ENCODE assay signal across 20 cellular contexts in genomic region chr2:32417659-32418058, GRCh38.
DNase-seq lines count a peak whose midpoint lies in the region; ATAC-seq and TF ChIP-seq lines count a peak whose summit lies in the region.
"Had no signal": no experiment of that assay in that cellular context is flagged by ENCODE, and none has a peak within 500 bp of the region (broad histone marks: within the 10 kb centered on the region; RNA-seq: fewer than 3 reads in every experiment).

No MANE protein-coding gene starts in this region.

- H3K4me3 ChIP-seq in HEK293 (ENCODE audit: low read depth, low read length) (no peak overlapping the region), trophoblast cell (ENCODE audit: low read depth, low read length) (no peak overlapping the region)
- H3K4me3 ChIP-seq: BLaER1, GM12878 had no signal

- H3K27ac ChIP-seq in HEK293 (ENCODE audit: extremely low read depth, low read depth, low read length) = no peak overlapping the region
- no peak overlapping the region for H3K27ac ChIP-seq in trophoblast cell (ENCODE audit: low read depth, low read length)
- H3K27ac ChIP-seq: BLaER1, C4-2B had no signal

- no peak overlapping the region for H3K4me2 ChIP-seq in trophoblast cell (ENCODE audit: low read length)
- H3K4me2 ChIP-seq: BLaER1 had no signal

- no peaks in the 10 kb centered on the region for H3K79me2 ChIP-seq in trophoblast cell (ENCODE audit: control insufficient read depth, insufficient read depth, low read length, poor library complexity)

- no peak overlapping the region for H3K18ac ChIP-seq in trophoblast cell (ENCODE audit: low read length)

- H3K9me3 ChIP-seq in HEK293 (ENCODE audit: control insufficient read depth, insufficient read depth, low read depth, low read length) = no peaks in the 10 kb centered on the region
- H3K9me3 ChIP-seq in trophoblast cell (ENCODE audit: insufficient read depth, low read depth, low read length) = no peaks in the 10 kb centered on the region
- H3K9me3 ChIP-seq: BLaER1, Caco-2 had no signal

- no peak for TF ChIP-seq RAD21 in Ishikawa (IDR thresholded peaks at IDR 0.05; ENCODE audit: low read depth)

- peaks cover 18 to 38% of the 10 kb centered on the region in 2 experiments for H3K36me3 ChIP-seq in HEK293 (ENCODE audit: control insufficient read depth in 2 of 2, insufficient read depth in 1 of 2, low read length in 2 of 2)
- peaks cover 13 to 16% of the 10 kb centered on the region in 2 experiments for H3K36me3 ChIP-seq in trophoblast cell (ENCODE audit: control insufficient read depth in 1 of 2, insufficient read depth in 2 of 2, low read length in 2 of 2)

- CTCF ChIA-PET in HEK293 (lab: Yijun Ruan, JAX) = no interaction called here

- peak overlapping the region; percentile 21 for H3K4ac ChIP-seq in trophoblast cell (ENCODE audit: low read depth, low read length)

- no peaks in the 10 kb centered on the region for H3K27me3 ChIP-seq in trophoblast cell (ENCODE audit: insufficient read depth, low read length)
- H3K27me3 ChIP-seq: BLaER1 had no signal

- H3K9ac ChIP-seq in trophoblast cell (ENCODE audit: low read length) = no peak overlapping the region
- H3K9ac ChIP-seq: BLaER1 had no signal

- no peak overlapping the region for H3K23ac ChIP-seq in trophoblast cell (ENCODE audit: low read length)

- no peak overlapping the region for H2BK120ac ChIP-seq in trophoblast cell (ENCODE audit: insufficient read depth, low read length, poor library complexity)

- H3K79me1 ChIP-seq in trophoblast cell (ENCODE audit: low read length) = no peaks in the 10 kb centered on the region

- H3K4me1 ChIP-seq in HEK293 (ENCODE audit: control insufficient read depth, insufficient read depth, low read length) (no peaks in the 10 kb centered on the region), trophoblast cell (ENCODE audit: control insufficient read depth in 1 of 2, insufficient read depth in 2 of 2, low read length in 2 of 2) (no peaks in the 10 kb centered on the region)
- H3K4me1 ChIP-seq: Caco-2 had no signal

- no peak overlapping the region for H3K4me3 Mint-ChIP-seq in chondrocyte (ENCODE audit: unreplicated experiment)
- H3K4me3 Mint-ChIP-seq: B cell; CD4-positive, CD25-positive, alpha-beta regulatory T cell; CD8-positive, alpha-beta T cell had no signal

- H3K27me3 Mint-ChIP-seq in chondrocyte (ENCODE audit: low read depth) = no peaks in the 10 kb centered on the region
- H3K27me3 Mint-ChIP-seq: B cell; CD4-positive, CD25-positive, alpha-beta regulatory T cell had no signal

- no peak overlapping the region for H2AFZ ChIP-seq in trophoblast cell (ENCODE audit: insufficient read depth, low read length, poor library complexity)

- peaks cover 35% of the 10 kb centered on the region for H3K4me1 Mint-ChIP-seq in chondrocyte (ENCODE audit: low read depth)

- H3K36me3 Mint-ChIP-seq in chondrocyte (ENCODE audit: low read depth) = peaks cover 11% of the 10 kb centered on the region
- H3K36me3 Mint-ChIP-seq in activated naive CD4-positive, alpha-beta T cell treated with anti-CD3 and anti-CD28 coated beads, Interleukin-2, amount 50 U/mL, for 72 hours = peaks cover 0 to 48% of the 10 kb centered on the region in 2 donors

- no peak overlapping the region for H4K8ac ChIP-seq in trophoblast cell (ENCODE audit: low read depth, low read length)

- no peak overlapping the region for H2AK5ac ChIP-seq in trophoblast cell (ENCODE audit: low read length)

- no peak overlapping the region for H4K12ac ChIP-seq in trophoblast cell (ENCODE audit: low read depth, low read length)

- TF ChIP-seq EP300 in Ishikawa (IDR thresholded peaks at IDR 0.05; ENCODE audit: borderline replicate concordance) = no peak

- no peak overlapping the region for H3K14ac ChIP-seq in trophoblast cell (ENCODE audit: low read length)

- peaks cover 2% of the 10 kb centered on the region for H3K9me3 Mint-ChIP-seq in chondrocyte (ENCODE audit: low read depth)
- no peaks in the 10 kb centered on the region for H3K9me3 Mint-ChIP-seq in activated naive CD4-positive, alpha-beta T cell treated with anti-CD3 and anti-CD28 coated beads, Interleukin-2, amount 50 U/mL, for 72 hours
- H3K9me3 Mint-ChIP-seq: CD8-positive, alpha-beta T cell had no signal

- no peak for ATAC-seq in activated naive CD4-positive, alpha-beta T cell treated with anti-CD3 and anti-CD28 coated beads, Interleukin-2, amount 50 U/mL, for 72 hours
- no peak for ATAC-seq in GM21423 (IDR thresholded peaks at IDR 0.05; ENCODE audit: unreplicated experiment)
- ATAC-seq: CD8-positive, alpha-beta T cell; GM12878 had no signal

- H2BK5ac ChIP-seq in trophoblast cell (ENCODE audit: low read depth, low read length, poor library complexity) = no peak overlapping the region

- DNase-seq in chondrocyte (ENCODE audit: low spot score) (no peak), trophoblast cell (no peak), DMS114 treated with DMSO at 0.1 percent for 48 hours (lab: John Stamatoyannopoulos, UW; ENCODE audit: unreplicated experiment) (no peak)
- no peak for DNase-seq in activated naive CD4-positive, alpha-beta T cell treated with anti-CD3 and anti-CD28 coated beads, Interleukin-2, amount 50 U/mL, for 72 hours (ENCODE audit: low spot score in 2 of 2)
- DNase-seq: Caco-2; CD4-positive, CD25-positive, alpha-beta regulatory T cell; CD8-positive, alpha-beta T cell; DMS79; EL; GDM1; GOT3; H7; HCEC 1CT had no signal

- H4K91ac ChIP-seq in trophoblast cell (ENCODE audit: low read depth, low read length) = no peak overlapping the region

- H2BK12ac ChIP-seq in trophoblast cell (ENCODE audit: low read length) = no peak overlapping the region

- POLR2A ChIA-PET in HEK293 (lab: Yijun Ruan, JAX) = no interaction called here

- WGBS in trophoblast cell (ENCODE audit: extremely low coverage, insufficient coverage, insufficient read length) = no CpG with 5 or more reads among the region's 10 CpGs

- TF ChIP-seq CTCF in HEK293 (tag by site-specific recombination; IDR thresholded peaks at IDR 0.05) = no peak
- no peak for TF ChIP-seq CTCF in chondrocyte (IDR thresholded peaks at IDR 0.05)

- peak overlapping the region; percentile 8 for H3K27ac Mint-ChIP-seq in chondrocyte (ENCODE audit: unreplicated experiment)
- H3K27ac Mint-ChIP-seq in activated naive CD4-positive, alpha-beta T cell treated with anti-CD3 and anti-CD28 coated beads, Interleukin-2, amount 50 U/mL, for 72 hours = no peak overlapping the region
- H3K27ac Mint-ChIP-seq: B cell; CD4-positive, CD25-positive, alpha-beta regulatory T cell; CD8-positive, alpha-beta T cell had no signal

TF ChIP-seq in HEK293, 187 proteins besides CTCF, POLR2A, EP300 and RAD21:
- no peak for TF ChIP-seq KLF7 (tag by site-specific recombination; IDR thresholded peaks at IDR 0.05; ENCODE audit: borderline replicate concordance)
- 0 out of 2 replicates have a peak, but pooled peaks have one; percentile 16 for TF ChIP-seq SCRT2 (tag by site-specific recombination; IDR thresholded peaks at IDR 0.05)

TF ChIP-seq in Ishikawa, 13 proteins besides CTCF, POLR2A, EP300 and RAD21:
- peak; percentile 63 for TF ChIP-seq CEBPB (IDR thresholded peaks at IDR 0.05)
- TF ChIP-seq CREB1 (IDR thresholded peaks at IDR 0.05; ENCODE audit: low read depth) = no peak
TF ChIP-seq in Ishikawa: peak in this region for 1.
